ENCODE assay signal across 8 cellular contexts in the genomic region with DNA sequence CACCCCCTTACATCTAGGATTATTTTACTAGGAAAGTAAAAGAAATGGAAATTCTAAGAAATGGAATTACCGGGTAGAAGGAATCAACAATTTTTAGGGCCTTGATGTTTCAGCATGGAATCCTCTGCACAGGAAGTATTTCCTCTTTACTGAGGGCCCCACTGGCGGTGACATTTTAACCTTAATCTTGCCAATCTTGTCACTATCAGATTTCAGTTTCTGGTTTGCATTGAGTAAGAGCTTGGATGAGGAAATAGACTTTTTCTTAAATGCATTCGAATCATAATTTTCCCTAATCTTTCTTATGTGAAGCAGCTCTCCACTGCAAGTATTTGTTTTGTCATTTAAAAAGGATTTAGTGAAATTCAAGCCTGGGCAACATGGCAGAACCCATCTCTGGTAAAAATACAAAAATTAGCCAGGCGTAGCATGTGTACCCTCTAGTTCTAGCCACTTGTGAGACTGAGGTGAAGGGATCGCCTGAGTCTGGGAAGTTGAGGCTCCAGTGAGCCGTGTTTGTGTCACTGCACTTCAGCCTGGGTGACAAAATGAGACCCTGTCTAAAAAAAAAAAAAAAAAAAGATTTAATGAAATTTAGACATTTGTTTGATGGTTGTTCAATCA. TPM values are rescaled to one million over a fixed set of nuclear protein-coding genes. Genes with fewer than 3 reads are reported as not detected.
DNase-seq lines count a peak whose midpoint lies in the region; ATAC-seq and TF ChIP-seq lines count a peak whose summit lies in the region.

No MANE protein-coding gene starts in this region.

- WGBS in spleen, 5 donors, result 29 to 42% (median 31%) methylated on average over 6 of the region's 6 CpGs

- H3K4me1 ChIP-seq in spleen, result peaks cover 37 to 58% (median 45%) of the 10 kb centered on the region in 6 donors

- no peak for TF ChIP-seq POLR2A in NB4 (IDR thresholded peaks at IDR 0.05; ENCODE audit: extremely low read depth, insufficient read length)
- TF ChIP-seq POLR2A in spleen (IDR thresholded peaks at IDR 0.05), result no peak

- TF ChIP-seq CTCF in NB4 (IDR thresholded peaks at IDR 0.05; ENCODE audit: low read depth, low read length) (no peak), spleen (IDR thresholded peaks at IDR 0.05 in 8 of 11, conservative IDR thresholded peaks at IDR 0.05 in 3 of 11) (no peak)

- H3K9me3 Mint-ChIP-seq in activated naive CD4-positive, alpha-beta T cell treated with anti-CD3 and anti-CD28 coated beads, Interleukin-2, amount 50 U/mL, for 72 hours, result no peaks in the 10 kb centered on the region

- DNase-seq in NB4 (ENCODE audit: low read depth), result peak; percentile 91
- no peak for DNase-seq in activated naive CD4-positive, alpha-beta T cell treated with anti-CD3 and anti-CD28 coated beads, Interleukin-2, amount 50 U/mL, for 72 hours (ENCODE audit: low spot score in 2 of 2)
- DNase-seq in spleen, result no peak
- DNase-seq in middle frontal gyrus (ENCODE audit: extremely low spot score, low spot score), result no peak
- no peak for DNase-seq in amniotic stem cell (lab: John Stamatoyannopoulos, UW)
- DNase-seq in NCI-H748 (lab: John Stamatoyannopoulos, UW; ENCODE audit: unreplicated experiment), result no peak

- no peaks in the 10 kb centered on the region for H3K9me3 ChIP-seq in spleen

- H3K27me3 ChIP-seq in spleen (replicated peaks in 1 of 7), result no peaks in the 10 kb centered on the region

- ATAC-seq in GM18498 (IDR thresholded peaks at IDR 0.05; ENCODE audit: unreplicated experiment) (peak; percentile 57), GM19452 (IDR thresholded peaks at IDR 0.05; ENCODE audit: unreplicated experiment) (no peak)
- ATAC-seq in activated naive CD4-positive, alpha-beta T cell treated with anti-CD3 and anti-CD28 coated beads, Interleukin-2, amount 50 U/mL, for 72 hours, result peak; percentile 72 to 78

- H3K27ac Mint-ChIP-seq in activated naive CD4-positive, alpha-beta T cell treated with anti-CD3 and anti-CD28 coated beads, Interleukin-2, amount 50 U/mL, for 72 hours, result peak overlapping the region; percentile 27 to 77

- H3K27ac ChIP-seq in spleen, result peak overlapping the region; percentile 31 to 77 (median 65)

- no peak overlapping the region for H3K4me3 ChIP-seq in NB4 (ENCODE audit: low read depth, low read length)
- no peak overlapping the region for H3K4me3 ChIP-seq in spleen

- intact Hi-C loops in spleen (cut with DNase I; ENCODE audit: low total_unique reads), result no loop called here

- peaks cover 19 to 43% of the 10 kb centered on the region in 2 donors for H3K36me3 Mint-ChIP-seq in activated naive CD4-positive, alpha-beta T cell treated with anti-CD3 and anti-CD28 coated beads, Interleukin-2, amount 50 U/mL, for 72 hours

- peaks cover 0 to 47% (median 17%) of the 10 kb centered on the region in 6 donors for H3K36me3 ChIP-seq in spleen

RNA-seq across cellular contexts. Expression of gene TPCN1, which starts 40.7 kb away (rescaled TPM):
- 100 to 1,000 TPM in 1 of 2 donors, 10 to 100 TPM in 1; 54.7 to 111 TPM for total RNA-seq in activated naive CD4-positive, alpha-beta T cell treated with anti-CD3 and anti-CD28 coated beads, Interleukin-2, amount 50 U/mL, for 72 hours
- total RNA-seq in spleen, result 10 to 100 TPM; 44.6 to 90.1 (median 51.9) TPM
- 10 to 100 TPM; 15.5 to 28.9 (median 27.8) TPM for polyA plus RNA-seq in spleen
